ENCODE assay signal across 1 cellular context in genomic region chrX:19752043-19752442, GRCh38.
TF ChIP-seq lines count a peak whose summit lies in the region.

No MANE protein-coding gene starts in this region.

TF ChIP-seq in GM12878, 131 proteins besides CTCF, POLR2A, EP300 and RAD21 (continued from another document):
- TF ChIP-seq, protein P1, sequence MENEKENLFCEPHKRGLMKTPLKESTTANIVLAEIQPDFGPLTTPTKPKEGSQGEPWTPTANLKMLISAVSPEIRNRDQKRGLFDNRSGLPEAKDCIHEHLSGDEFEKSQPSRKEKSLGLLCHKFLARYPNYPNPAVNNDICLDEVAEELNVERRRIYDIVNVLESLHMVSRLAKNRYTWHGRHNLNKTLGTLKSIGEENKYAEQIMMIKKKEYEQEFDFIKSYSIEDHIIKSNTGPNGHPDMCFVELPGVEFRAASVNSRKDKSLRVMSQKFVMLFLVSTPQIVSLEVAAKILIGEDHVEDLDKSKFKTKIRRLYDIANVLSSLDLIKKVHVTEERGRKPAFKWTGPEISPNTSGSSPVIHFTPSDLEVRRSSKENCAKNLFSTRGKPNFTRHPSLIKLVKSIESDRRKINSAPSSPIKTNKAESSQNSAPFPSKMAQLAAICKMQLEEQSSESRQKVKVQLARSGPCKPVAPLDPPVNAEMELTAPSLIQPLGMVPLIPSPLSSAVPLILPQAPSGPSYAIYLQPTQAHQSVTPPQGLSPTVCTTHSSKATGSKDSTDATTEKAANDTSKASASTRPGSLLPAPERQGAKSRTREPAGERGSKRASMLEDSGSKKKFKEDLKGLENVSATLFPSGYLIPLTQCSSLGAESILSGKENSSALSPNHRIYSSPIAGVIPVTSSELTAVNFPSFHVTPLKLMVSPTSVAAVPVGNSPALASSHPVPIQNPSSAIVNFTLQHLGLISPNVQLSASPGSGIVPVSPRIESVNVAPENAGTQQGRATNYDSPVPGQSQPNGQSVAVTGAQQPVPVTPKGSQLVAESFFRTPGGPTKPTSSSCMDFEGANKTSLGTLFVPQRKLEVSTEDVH (IDR thresholded peaks at IDR 0.05; ENCODE audit: low read depth, partially characterized antibody) = no peak
- TF ChIP-seq TBL1XR1 (IDR thresholded peaks at IDR 0.05; ENCODE audit: low read depth, low read length) = no peak
- peak; percentile 60; the same call in 1 of the 2 replicates for TF ChIP-seq NR2F1 (conservative IDR thresholded peaks at IDR 0.05)
- no peak for TF ChIP-seq FOXM1 (IDR thresholded peaks at IDR 0.05; ENCODE audit: low read depth, low read length)
- no peak for TF ChIP-seq MXI1 (IDR thresholded peaks at IDR 0.05; ENCODE audit: low read depth, low read length)
- TF ChIP-seq E4F1 (IDR thresholded peaks at IDR 0.05; ENCODE audit: borderline replicate concordance, partially characterized antibody) = no peak
- TF ChIP-seq, protein P2, sequence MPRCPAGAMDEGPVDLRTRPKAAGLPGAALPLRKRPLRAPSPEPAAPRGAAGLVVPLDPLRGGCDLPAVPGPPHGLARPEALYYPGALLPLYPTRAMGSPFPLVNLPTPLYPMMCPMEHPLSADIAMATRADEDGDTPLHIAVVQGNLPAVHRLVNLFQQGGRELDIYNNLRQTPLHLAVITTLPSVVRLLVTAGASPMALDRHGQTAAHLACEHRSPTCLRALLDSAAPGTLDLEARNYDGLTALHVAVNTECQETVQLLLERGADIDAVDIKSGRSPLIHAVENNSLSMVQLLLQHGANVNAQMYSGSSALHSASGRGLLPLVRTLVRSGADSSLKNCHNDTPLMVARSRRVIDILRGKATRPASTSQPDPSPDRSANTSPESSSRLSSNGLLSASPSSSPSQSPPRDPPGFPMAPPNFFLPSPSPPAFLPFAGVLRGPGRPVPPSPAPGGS (IDR thresholded peaks at IDR 0.05; ENCODE audit: borderline replicate concordance, insufficient read depth, low read depth, low read length, poor library complexity, severe bottlenecking) = no peak
- TF ChIP-seq SIN3A (IDR thresholded peaks at IDR 0.05; ENCODE audit: low read depth, low read length) = no peak
- TF ChIP-seq GATAD2B (conservative IDR thresholded peaks at IDR 0.05; ENCODE audit: low read depth) = no peak
- TF ChIP-seq HDAC6 (IDR thresholded peaks at IDR 0.05; ENCODE audit: unreplicated experiment) = no peak
- TF ChIP-seq, protein P3, sequence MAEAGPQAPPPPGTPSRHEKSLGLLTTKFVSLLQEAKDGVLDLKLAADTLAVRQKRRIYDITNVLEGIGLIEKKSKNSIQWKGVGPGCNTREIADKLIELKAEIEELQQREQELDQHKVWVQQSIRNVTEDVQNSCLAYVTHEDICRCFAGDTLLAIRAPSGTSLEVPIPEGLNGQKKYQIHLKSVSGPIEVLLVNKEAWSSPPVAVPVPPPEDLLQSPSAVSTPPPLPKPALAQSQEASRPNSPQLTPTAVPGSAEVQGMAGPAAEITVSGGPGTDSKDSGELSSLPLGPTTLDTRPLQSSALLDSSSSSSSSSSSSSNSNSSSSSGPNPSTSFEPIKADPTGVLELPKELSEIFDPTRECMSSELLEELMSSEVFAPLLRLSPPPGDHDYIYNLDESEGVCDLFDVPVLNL (IDR thresholded peaks at IDR 0.05; ENCODE audit: low read depth, low read length) = no peak
- TF ChIP-seq RBBP5 (conservative IDR thresholded peaks at IDR 0.05) = no peak
- no peak for TF ChIP-seq POLR2AphosphoS2 (IDR thresholded peaks at IDR 0.05; ENCODE audit: low read depth, low read length)
- TF ChIP-seq, protein P4, sequence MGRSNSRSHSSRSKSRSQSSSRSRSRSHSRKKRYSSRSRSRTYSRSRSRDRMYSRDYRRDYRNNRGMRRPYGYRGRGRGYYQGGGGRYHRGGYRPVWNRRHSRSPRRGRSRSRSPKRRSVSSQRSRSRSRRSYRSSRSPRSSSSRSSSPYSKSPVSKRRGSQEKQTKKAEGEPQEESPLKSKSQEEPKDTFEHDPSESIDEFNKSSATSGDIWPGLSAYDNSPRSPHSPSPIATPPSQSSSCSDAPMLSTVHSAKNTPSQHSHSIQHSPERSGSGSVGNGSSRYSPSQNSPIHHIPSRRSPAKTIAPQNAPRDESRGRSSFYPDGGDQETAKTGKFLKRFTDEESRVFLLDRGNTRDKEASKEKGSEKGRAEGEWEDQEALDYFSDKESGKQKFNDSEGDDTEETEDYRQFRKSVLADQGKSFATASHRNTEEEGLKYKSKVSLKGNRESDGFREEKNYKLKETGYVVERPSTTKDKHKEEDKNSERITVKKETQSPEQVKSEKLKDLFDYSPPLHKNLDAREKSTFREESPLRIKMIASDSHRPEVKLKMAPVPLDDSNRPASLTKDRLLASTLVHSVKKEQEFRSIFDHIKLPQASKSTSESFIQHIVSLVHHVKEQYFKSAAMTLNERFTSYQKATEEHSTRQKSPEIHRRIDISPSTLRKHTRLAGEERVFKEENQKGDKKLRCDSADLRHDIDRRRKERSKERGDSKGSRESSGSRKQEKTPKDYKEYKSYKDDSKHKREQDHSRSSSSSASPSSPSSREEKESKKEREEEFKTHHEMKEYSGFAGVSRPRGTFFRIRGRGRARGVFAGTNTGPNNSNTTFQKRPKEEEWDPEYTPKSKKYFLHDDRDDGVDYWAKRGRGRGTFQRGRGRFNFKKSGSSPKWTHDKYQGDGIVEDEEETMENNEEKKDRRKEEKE (IDR thresholded peaks at IDR 0.05) = no peak
- TF ChIP-seq, protein P5, sequence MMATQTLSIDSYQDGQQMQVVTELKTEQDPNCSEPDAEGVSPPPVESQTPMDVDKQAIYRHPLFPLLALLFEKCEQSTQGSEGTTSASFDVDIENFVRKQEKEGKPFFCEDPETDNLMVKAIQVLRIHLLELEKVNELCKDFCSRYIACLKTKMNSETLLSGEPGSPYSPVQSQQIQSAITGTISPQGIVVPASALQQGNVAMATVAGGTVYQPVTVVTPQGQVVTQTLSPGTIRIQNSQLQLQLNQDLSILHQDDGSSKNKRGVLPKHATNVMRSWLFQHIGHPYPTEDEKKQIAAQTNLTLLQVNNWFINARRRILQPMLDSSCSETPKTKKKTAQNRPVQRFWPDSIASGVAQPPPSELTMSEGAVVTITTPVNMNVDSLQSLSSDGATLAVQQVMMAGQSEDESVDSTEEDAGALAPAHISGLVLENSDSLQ (IDR thresholded peaks at IDR 0.05) = 0 out of 2 replicates have a peak, but pooled peaks have one; percentile 22
- no peak for TF ChIP-seq EGR1 (IDR thresholded peaks at IDR 0.05; ENCODE audit: borderline replicate concordance in 1 of 2, low read depth in 2 of 2, low read length in 2 of 2)
- TF ChIP-seq NBN (IDR thresholded peaks at IDR 0.05) = no peak
- TF ChIP-seq WRNIP1 (IDR thresholded peaks at IDR 0.05; ENCODE audit: borderline replicate concordance, low read depth, low read length) = no peak
- no peak for TF ChIP-seq IRF4 (IDR thresholded peaks at IDR 0.05; ENCODE audit: low read depth, low read length)
- no peak for TF ChIP-seq PML (IDR thresholded peaks at IDR 0.05; ENCODE audit: low read length)
- no peak for TF ChIP-seq KLF5 (IDR thresholded peaks at IDR 0.05; ENCODE audit: partially characterized antibody)
- TF ChIP-seq USF2 (IDR thresholded peaks at IDR 0.05; ENCODE audit: borderline replicate concordance, low read depth, low read length) = no peak
- no peak for TF ChIP-seq CBX5 (IDR thresholded peaks at IDR 0.05; ENCODE audit: low read depth)
- TF ChIP-seq ZNF274 (IDR thresholded peaks at IDR 0.05; ENCODE audit: insufficient read depth, insufficient read length) = no peak
- TF ChIP-seq NFYA (IDR thresholded peaks at IDR 0.05; ENCODE audit: borderline replicate concordance, low read depth, low read length) = no peak
- TF ChIP-seq IKZF2 (IDR thresholded peaks at IDR 0.05) = no peak
- TF ChIP-seq PBX3 (IDR thresholded peaks at IDR 0.05; ENCODE audit: insufficient replicate concordance, low read depth, low read length) = no peak
- TF ChIP-seq CREB1 (IDR thresholded peaks at IDR 0.05; ENCODE audit: low read depth) = 0 out of 2 replicates have a peak, but pooled peaks have one; percentile 25
- TF ChIP-seq BCL11A (IDR thresholded peaks at IDR 0.05; ENCODE audit: low read depth, low read length) = no peak
- no peak for TF ChIP-seq RELA (IDR thresholded peaks at IDR 0.05; ENCODE audit: borderline replicate concordance, partially characterized antibody)
